Comparison of ENCODE assay signal across 1 cellular context in the genomic region with DNA sequence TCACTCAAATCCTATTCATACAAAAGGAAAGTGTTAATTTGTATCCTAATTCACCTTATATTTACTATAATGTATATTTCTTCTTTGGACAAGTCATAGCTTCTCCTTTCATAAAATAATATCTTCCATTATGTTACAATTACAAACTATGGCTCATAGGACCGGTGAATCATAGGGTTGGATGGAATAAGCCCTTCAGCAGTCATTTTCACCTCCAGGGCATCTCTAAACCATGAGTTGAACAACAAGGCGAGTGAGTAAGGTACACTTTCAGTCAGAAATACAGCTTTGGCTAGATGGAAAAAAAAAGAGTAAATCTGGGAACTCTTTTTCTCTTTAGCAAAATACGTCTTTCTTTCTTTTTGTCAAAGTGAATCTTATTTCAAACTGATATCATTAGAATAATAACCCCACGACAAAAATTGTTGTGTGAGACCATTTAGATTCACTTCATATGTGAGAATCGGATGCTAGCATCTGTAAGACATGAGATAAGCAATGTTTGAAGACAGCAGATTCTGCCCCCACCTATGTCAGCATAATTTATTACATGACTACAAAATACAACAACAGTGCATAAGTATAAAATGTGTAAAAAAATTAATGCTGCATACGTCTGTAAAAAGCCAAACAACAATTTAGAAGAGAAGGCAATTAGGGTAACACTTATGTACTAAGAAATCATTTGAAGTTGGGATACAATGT.
TF ChIP-seq lines count a peak whose summit lies in the region.

No MANE protein-coding gene starts in this region.

TF ChIP-seq in K562, 482 proteins besides CTCF, POLR2A, EP300 and RAD21 (continued from another document):
- TF ChIP-seq, protein P1, sequence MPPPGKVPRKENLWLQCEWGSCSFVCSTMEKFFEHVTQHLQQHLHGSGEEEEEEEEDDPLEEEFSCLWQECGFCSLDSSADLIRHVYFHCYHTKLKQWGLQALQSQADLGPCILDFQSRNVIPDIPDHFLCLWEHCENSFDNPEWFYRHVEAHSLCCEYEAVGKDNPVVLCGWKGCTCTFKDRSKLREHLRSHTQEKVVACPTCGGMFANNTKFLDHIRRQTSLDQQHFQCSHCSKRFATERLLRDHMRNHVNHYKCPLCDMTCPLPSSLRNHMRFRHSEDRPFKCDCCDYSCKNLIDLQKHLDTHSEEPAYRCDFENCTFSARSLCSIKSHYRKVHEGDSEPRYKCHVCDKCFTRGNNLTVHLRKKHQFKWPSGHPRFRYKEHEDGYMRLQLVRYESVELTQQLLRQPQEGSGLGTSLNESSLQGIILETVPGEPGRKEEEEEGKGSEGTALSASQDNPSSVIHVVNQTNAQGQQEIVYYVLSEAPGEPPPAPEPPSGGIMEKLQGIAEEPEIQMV (tag; conservative IDR thresholded peaks at IDR 0.05; ENCODE audit: low read depth): no peak
- TF ChIP-seq ZFP30 (CRISPR knock-in tag; IDR thresholded peaks at IDR 0.05; ENCODE audit: borderline replicate concordance) (no peak), HDAC2 (IDR thresholded peaks at IDR 0.05) (0 out of 2 replicates have a peak, but pooled peaks have one; percentile 36), FOSL1 (tag; conservative IDR thresholded peaks at IDR 0.05) (0 out of 2 replicates have a peak, but pooled peaks have one; percentile 55), ZNF12 (CRISPR knock-in tag; IDR thresholded peaks at IDR 0.05) (no peak), ZNF324 (CRISPR knock-in tag; IDR thresholded peaks at IDR 0.05) (no peak), MBD2 (IDR thresholded peaks at IDR 0.05; ENCODE audit: borderline replicate concordance, low read depth) (no peak), EZH2 (IDR thresholded peaks at IDR 0.05; ENCODE audit: borderline replicate concordance, low read depth, low read length) (no peak), PRMT5 (CRISPR knock-in tag; IDR thresholded peaks at IDR 0.05) (no peak), DPF2 (IDR thresholded peaks at IDR 0.05) (peak; percentile 73), HNRNPL (IDR thresholded peaks at IDR 0.05; ENCODE audit: low read depth, low read length) (no peak), ZNF311 (CRISPR knock-in tag; IDR thresholded peaks at IDR 0.05) (no peak; the same call in 1 of the 2 replicates), EP400 (IDR thresholded peaks at IDR 0.05) (no peak), GABPA (tag; conservative IDR thresholded peaks at IDR 0.05; ENCODE audit: low read depth) (no peak), TGIF2 (CRISPR knock-in tag; IDR thresholded peaks at IDR 0.05) (no peak), TRIM28 (IDR thresholded peaks at IDR 0.05) (no peak), CREBBP (IDR thresholded peaks at IDR 0.05; ENCODE audit: low read depth, low read length) (no peak), MAFG (tag; conservative IDR thresholded peaks at IDR 0.05) (peak; percentile 67), FOXK2 (conservative IDR thresholded peaks at IDR 0.05 in 1 of 2, IDR thresholded peaks at IDR 0.05 in 1 of 2; ENCODE audit: low read depth in 2 of 2) (no peak), ZNF551 (CRISPR knock-in tag; IDR thresholded peaks at IDR 0.05) (no peak), FOXP1 (CRISPR knock-in tag; IDR thresholded peaks at IDR 0.05) (no peak), DNMT1 (IDR thresholded peaks at IDR 0.05) (no peak), ZNF584 (CRISPR knock-in tag; IDR thresholded peaks at IDR 0.05; ENCODE audit: low read depth) (no peak), ZNF699 (CRISPR knock-in tag; IDR thresholded peaks at IDR 0.05; ENCODE audit: insufficient replicate concordance) (no peak), ARID1B (IDR thresholded peaks at IDR 0.05) (peak; percentile 78), RCOR1 (IDR thresholded peaks at IDR 0.05; ENCODE audit: borderline replicate concordance in 1 of 2, low read depth in 2 of 2, low read length in 2 of 2) (peak in 1 of 2 experiments; percentile 80; a peak in 1 of 4 replicates), NR1H2 (CRISPR knock-in tag; IDR thresholded peaks at IDR 0.05) (no peak), EGR1 (conservative IDR thresholded peaks at IDR 0.05) (peak; percentile 26; the same call in 1 of the 2 replicates), TCF3 (CRISPR knock-in tag; IDR thresholded peaks at IDR 0.05) (no peak), HIVEP1 (CRISPR knock-in tag; IDR thresholded peaks at IDR 0.05) (no peak), MYBL2 (IDR thresholded peaks at IDR 0.05; ENCODE audit: low read depth) (no peak), MYBL2 (CRISPR knock-in tag; IDR thresholded peaks at IDR 0.05; ENCODE audit: borderline replicate concordance) (no peak), NCOA2 (IDR thresholded peaks at IDR 0.05; ENCODE audit: partially characterized antibody in 2 of 2) (no peak), NFYB (IDR thresholded peaks at IDR 0.05; ENCODE audit: extremely low read depth, insufficient read length) (no peak), BRCA1 (IDR thresholded peaks at IDR 0.05) (no peak), BRCA1 (CRISPR knock-in tag; IDR thresholded peaks at IDR 0.05) (no peak), SMAD4 (CRISPR knock-in tag; conservative IDR thresholded peaks at IDR 0.05) (peak; percentile 54), FOXK1 (CRISPR knock-in tag; IDR thresholded peaks at IDR 0.05; ENCODE audit: borderline replicate concordance) (no peak), MEIS2 (IDR thresholded peaks at IDR 0.05; ENCODE audit: partially characterized antibody) (peak; percentile 98)
- TF ChIP-seq, protein P2, sequence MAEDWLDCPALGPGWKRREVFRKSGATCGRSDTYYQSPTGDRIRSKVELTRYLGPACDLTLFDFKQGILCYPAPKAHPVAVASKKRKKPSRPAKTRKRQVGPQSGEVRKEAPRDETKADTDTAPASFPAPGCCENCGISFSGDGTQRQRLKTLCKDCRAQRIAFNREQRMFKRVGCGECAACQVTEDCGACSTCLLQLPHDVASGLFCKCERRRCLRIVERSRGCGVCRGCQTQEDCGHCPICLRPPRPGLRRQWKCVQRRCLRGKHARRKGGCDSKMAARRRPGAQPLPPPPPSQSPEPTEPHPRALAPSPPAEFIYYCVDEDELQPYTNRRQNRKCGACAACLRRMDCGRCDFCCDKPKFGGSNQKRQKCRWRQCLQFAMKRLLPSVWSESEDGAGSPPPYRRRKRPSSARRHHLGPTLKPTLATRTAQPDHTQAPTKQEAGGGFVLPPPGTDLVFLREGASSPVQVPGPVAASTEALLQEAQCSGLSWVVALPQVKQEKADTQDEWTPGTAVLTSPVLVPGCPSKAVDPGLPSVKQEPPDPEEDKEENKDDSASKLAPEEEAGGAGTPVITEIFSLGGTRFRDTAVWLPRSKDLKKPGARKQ (CRISPR knock-in tag; IDR thresholded peaks at IDR 0.05): no peak
- TF ChIP-seq, protein P3, sequence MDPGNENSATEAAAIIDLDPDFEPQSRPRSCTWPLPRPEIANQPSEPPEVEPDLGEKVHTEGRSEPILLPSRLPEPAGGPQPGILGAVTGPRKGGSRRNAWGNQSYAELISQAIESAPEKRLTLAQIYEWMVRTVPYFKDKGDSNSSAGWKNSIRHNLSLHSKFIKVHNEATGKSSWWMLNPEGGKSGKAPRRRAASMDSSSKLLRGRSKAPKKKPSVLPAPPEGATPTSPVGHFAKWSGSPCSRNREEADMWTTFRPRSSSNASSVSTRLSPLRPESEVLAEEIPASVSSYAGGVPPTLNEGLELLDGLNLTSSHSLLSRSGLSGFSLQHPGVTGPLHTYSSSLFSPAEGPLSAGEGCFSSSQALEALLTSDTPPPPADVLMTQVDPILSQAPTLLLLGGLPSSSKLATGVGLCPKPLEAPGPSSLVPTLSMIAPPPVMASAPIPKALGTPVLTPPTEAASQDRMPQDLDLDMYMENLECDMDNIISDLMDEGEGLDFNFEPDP (CRISPR knock-in tag; IDR thresholded peaks at IDR 0.05): no peak
- TF ChIP-seq, protein P4, sequence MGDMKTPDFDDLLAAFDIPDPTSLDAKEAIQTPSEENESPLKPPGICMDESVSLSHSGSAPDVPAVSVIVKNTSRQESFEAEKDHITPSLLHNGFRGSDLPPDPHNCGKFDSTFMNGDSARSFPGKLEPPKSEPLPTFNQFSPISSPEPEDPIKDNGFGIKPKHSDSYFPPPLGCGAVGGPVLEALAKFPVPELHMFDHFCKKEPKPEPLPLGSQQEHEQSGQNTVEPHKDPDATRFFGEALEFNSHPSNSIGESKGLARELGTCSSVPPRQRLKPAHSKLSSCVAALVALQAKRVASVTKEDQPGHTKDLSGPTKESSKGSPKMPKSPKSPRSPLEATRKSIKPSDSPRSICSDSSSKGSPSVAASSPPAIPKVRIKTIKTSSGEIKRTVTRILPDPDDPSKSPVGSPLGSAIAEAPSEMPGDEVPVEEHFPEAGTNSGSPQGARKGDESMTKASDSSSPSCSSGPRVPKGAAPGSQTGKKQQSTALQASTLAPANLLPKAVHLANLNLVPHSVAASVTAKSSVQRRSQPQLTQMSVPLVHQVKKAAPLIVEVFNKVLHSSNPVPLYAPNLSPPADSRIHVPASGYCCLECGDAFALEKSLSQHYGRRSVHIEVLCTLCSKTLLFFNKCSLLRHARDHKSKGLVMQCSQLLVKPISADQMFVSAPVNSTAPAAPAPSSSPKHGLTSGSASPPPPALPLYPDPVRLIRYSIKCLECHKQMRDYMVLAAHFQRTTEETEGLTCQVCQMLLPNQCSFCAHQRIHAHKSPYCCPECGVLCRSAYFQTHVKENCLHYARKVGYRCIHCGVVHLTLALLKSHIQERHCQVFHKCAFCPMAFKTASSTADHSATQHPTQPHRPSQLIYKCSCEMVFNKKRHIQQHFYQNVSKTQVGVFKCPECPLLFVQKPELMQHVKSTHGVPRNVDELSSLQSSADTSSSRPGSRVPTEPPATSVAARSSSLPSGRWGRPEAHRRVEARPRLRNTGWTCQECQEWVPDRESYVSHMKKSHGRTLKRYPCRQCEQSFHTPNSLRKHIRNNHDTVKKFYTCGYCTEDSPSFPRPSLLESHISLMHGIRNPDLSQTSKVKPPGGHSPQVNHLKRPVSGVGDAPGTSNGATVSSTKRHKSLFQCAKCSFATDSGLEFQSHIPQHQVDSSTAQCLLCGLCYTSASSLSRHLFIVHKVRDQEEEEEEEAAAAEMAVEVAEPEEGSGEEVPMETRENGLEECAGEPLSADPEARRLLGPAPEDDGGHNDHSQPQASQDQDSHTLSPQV (IDR thresholded peaks at IDR 0.05): 0 out of 2 replicates have a peak, but pooled peaks have one; percentile 20
